31 cellular contexts compared by ENCODE assay signal in genomic region chr6:20665290-20665689, GRCh38.
"Had no signal": no experiment of that assay in that cellular context is flagged by ENCODE, and none has a peak within 500 bp of the region (broad histone marks: within the 10 kb centered on the region; RNA-seq: fewer than 3 reads in every experiment).

No MANE protein-coding gene starts in this region.

- H3K9me3 ChIP-seq: adrenal gland, body of pancreas, breast epithelium had no signal

- DNase-seq: activated B cell treated with CpG ODN at 0.5 μM for 24 hours; activated CD4-positive, alpha-beta memory T cell treated with anti-CD3 and anti-CD28 coated beads for 36 hours; activated CD4-positive, alpha-beta T cell treated with anti-CD3 and anti-CD28 coated beads for 4 hours; activated CD4-positive, alpha-beta T cell treated with anti-CD3 and anti-CD28 coated beads, Interleukin-2, amount 10 ng/mL, durations not matched to agents 24 days and 14 days; activated CD4-positive, alpha-beta T cell treated with anti-CD3 and anti-CD28 coated beads, Interleukin-2, amount 50 U/mL, for 1 hour; activated CD4-positive, alpha-beta T cell treated with anti-CD3 and anti-CD28 coated beads, Interleukin-2, amount 50 U/mL, for 4 hours; activated CD4-positive, CD25-positive, alpha-beta regulatory T cell treated with anti-CD3 and anti-CD28 coated beads, Interleukin-2, amount 50 U/mL, for 72 hours; activated CD8-positive, alpha-beta memory T cell treated with anti-CD3 and anti-CD28 coated beads, Interleukin-2, amount 50 U/mL, for 4 hours; activated CD8-positive, alpha-beta T cell treated with anti-CD3 and anti-CD28 coated beads for 36 hours; activated effector memory CD4-positive, alpha-beta T cell treated with anti-CD3 and anti-CD28 coated beads, Interleukin-2, amount 50 U/mL, for 16 hours; activated gamma-delta T cell treated with Interleukin-2 at 50 U/mL for 16 hours; activated naive CD4-positive, alpha-beta T cell; activated naive CD4-positive, alpha-beta T cell treated with anti-CD3 and anti-CD28 coated beads for 36 hours; activated naive CD4-positive, alpha-beta T cell treated with anti-CD3 and anti-CD28 coated beads, Interleukin-2, amount 50 U/mL, for 16 hours; activated naive CD8-positive, alpha-beta T cell treated with anti-CD3 and anti-CD28 coated beads for 36 hours; activated T-cell treated with anti-CD3 and anti-CD28 coated beads for 4 hours; activated T-cell treated with anti-CD3 and anti-CD28 coated beads, Interleukin-2, amount 50 U/mL, for 1 hour; activated T-cell treated with anti-CD3 and anti-CD28 coated beads, Interleukin-2, amount 50 U/mL, for 4 hours; activated T-cell treated with anti-CD3 and anti-CD28 coated beads, Interleukin-2, amount 50 U/mL, for 72 hours; adrenal gland; amniotic stem cell; aorta; body of pancreas; brain microvascular endothelial cell; central memory CD4-positive, alpha-beta T cell; T-helper 2 cell; T-helper 9 cell had no signal

- H3K27me3 ChIP-seq: adrenal gland, body of pancreas, brain microvascular endothelial cell, breast epithelium had no signal

- H3K27ac ChIP-seq: adrenal gland, body of pancreas, brain microvascular endothelial cell, breast epithelium, VCaP had no signal

- ATAC-seq: activated CD8-positive, alpha-beta T cell treated with anti-CD3 and anti-CD28 coated beads for 36 hours; activated naive CD4-positive, alpha-beta T cell treated with anti-CD3 and anti-CD28 coated beads, Interleukin-2, amount 50 U/mL, for 72 hours; activated T-cell treated with anti-CD3 and anti-CD28 coated beads, Interleukin-2, amount 50 U/mL, for 4 hours; activated T-cell treated with anti-CD3 and anti-CD28 coated beads, Interleukin-2, amount 50 U/mL, for 72 hours; activated T-helper 17 cell treated with anti-CD3 and anti-CD28 coated beads, Interleukin-2, amount 50 U/mL, for 72 hours; body of pancreas had no signal

- H3K4me3 ChIP-seq: adrenal gland, body of pancreas, breast epithelium had no signal

- H3K36me3 ChIP-seq: adrenal gland, brain microvascular endothelial cell, breast epithelium had no signal
